Comparison of ENCODE assay signal across 19 cellular contexts in genomic region chr2:3290655-3291054, GRCh38.
DNase-seq lines count a peak whose midpoint lies in the region; ATAC-seq and TF ChIP-seq lines count a peak whose summit lies in the region.
"Had no signal": no experiment of that assay in that cellular context is flagged by ENCODE, and none has a peak within 500 bp of the region (broad histone marks: within the 10 kb centered on the region; RNA-seq: fewer than 3 reads in every experiment).

No MANE protein-coding gene starts in this region.

- H3K4me3 ChIP-seq in Peyer's patch, result no peak overlapping the region
- H3K4me3 ChIP-seq: GM23338, PC-9 had no signal

- no peak for TF ChIP-seq CTCF in Peyer's patch (IDR thresholded peaks at IDR 0.05)

- no peak for ATAC-seq in stimulated activated effector memory CD8-positive, alpha-beta T cell treated with anti-CD3 and anti-CD28 coated beads, Interleukin-12 subunit alpha, Interleukin-12 subunit beta, amount 100 ng/mL, for 72 hours
- ATAC-seq: GM23338 had no signal

- peak overlapping the region; percentile 75 for H3K27ac Mint-ChIP-seq in stimulated activated effector memory CD8-positive, alpha-beta T cell treated with anti-CD3 and anti-CD28 coated beads, Interleukin-12 subunit alpha, Interleukin-12 subunit beta, amount 100 ng/mL, for 72 hours
- H3K27ac Mint-ChIP-seq: GM23338 had no signal

- no peaks in the 10 kb centered on the region for H3K9me3 ChIP-seq in Peyer's patch
- H3K9me3 ChIP-seq: Caco-2 had no signal

- no peak overlapping the region for H3K4me3 Mint-ChIP-seq in stimulated activated effector memory CD8-positive, alpha-beta T cell treated with anti-CD3 and anti-CD28 coated beads, Interleukin-12 subunit alpha, Interleukin-12 subunit beta, amount 100 ng/mL, for 72 hours
- H3K4me3 Mint-ChIP-seq: GM23338 had no signal

- DNase-seq in NCI-H748 (lab: John Stamatoyannopoulos, UW; ENCODE audit: unreplicated experiment) (peak; percentile 33), NCI-H748 treated with DMSO at 0.1 percent for 48 hours (lab: John Stamatoyannopoulos, UW) (no peak), Peyer's patch (peak in 2 of 3 donors; percentile 13 to 31), medulla oblongata (ENCODE audit: extremely low spot score) (peak; percentile 21), GM03348 (ENCODE audit: low spot score) (no peak), C1 segment of cervical spinal cord (lab: John Stamatoyannopoulos, UW) (no peak)
- no peak for DNase-seq in stimulated activated effector memory CD8-positive, alpha-beta T cell treated with anti-CD3 and anti-CD28 coated beads, Interleukin-12 subunit alpha, Interleukin-12 subunit beta, amount 100 ng/mL, for 72 hours (ENCODE audit: low spot score in 2 of 2)
- no peak for DNase-seq in stimulated activated CD4-positive, alpha-beta T cell treated with anti-CD3 and anti-CD28 coated beads, Interleukin-15, amount 100 ng/mL, for 24 hours
- DNase-seq: 8988T, Caco-2, KG1, NCI-H1048, NCI-H1694, NCI-H2107, NCI-H226, NCI-H526, PC-9 had no signal

- H3K36me3 Mint-ChIP-seq in stimulated activated effector memory CD8-positive, alpha-beta T cell treated with anti-CD3 and anti-CD28 coated beads, Interleukin-12 subunit alpha, Interleukin-12 subunit beta, amount 100 ng/mL, for 72 hours, result no peaks in the 10 kb centered on the region

- H3K9me3 Mint-ChIP-seq in stimulated activated effector memory CD8-positive, alpha-beta T cell treated with anti-CD3 and anti-CD28 coated beads, Interleukin-12 subunit alpha, Interleukin-12 subunit beta, amount 100 ng/mL, for 72 hours, result no peaks in the 10 kb centered on the region

- peaks cover 39% of the 10 kb centered on the region for H3K4me1 Mint-ChIP-seq in stimulated activated effector memory CD8-positive, alpha-beta T cell treated with anti-CD3 and anti-CD28 coated beads, Interleukin-12 subunit alpha, Interleukin-12 subunit beta, amount 100 ng/mL, for 72 hours

- H3K4me1 ChIP-seq in Peyer's patch, result no peaks in the 10 kb centered on the region
- H3K4me1 ChIP-seq: Caco-2 had no signal

- H3K27ac ChIP-seq in Peyer's patch, result no peak overlapping the region
- H3K27ac ChIP-seq: C4-2B, PC-9 had no signal

- H3K27me3 ChIP-seq in Peyer's patch, result no peaks in the 10 kb centered on the region

- no peaks in the 10 kb centered on the region for H3K36me3 ChIP-seq in Peyer's patch

- no peak for TF ChIP-seq POLR2A in Peyer's patch (IDR thresholded peaks at IDR 0.05)

Comparison
In these comparisons a context has a peak if more than half of its experiments do, and no peak if none do; other contexts are left out.
1. DNase-seq: peak in NCI-H748 (single experiment), Peyer's patch (2 of 3) and medulla oblongata (single experiment); none in NCI-H748 treated with DMSO at 0.1 percent for 48 hours (single experiment), stimulated activated effector memory CD8-positive, alpha-beta T cell treated with anti-CD3 and anti-CD28 coated beads, Interleukin-12 subunit alpha, Interleukin-12 subunit beta, amount 100 ng/mL, for 72 hours (0 of 2), GM03348 (single experiment), C1 segment of cervical spinal cord (0 of 14) and stimulated activated CD4-positive, alpha-beta T cell treated with anti-CD3 and anti-CD28 coated beads, Interleukin-15, amount 100 ng/mL, for 24 hours (single experiment).